ENCODE assay signal across 1 cellular context in the genomic region with DNA sequence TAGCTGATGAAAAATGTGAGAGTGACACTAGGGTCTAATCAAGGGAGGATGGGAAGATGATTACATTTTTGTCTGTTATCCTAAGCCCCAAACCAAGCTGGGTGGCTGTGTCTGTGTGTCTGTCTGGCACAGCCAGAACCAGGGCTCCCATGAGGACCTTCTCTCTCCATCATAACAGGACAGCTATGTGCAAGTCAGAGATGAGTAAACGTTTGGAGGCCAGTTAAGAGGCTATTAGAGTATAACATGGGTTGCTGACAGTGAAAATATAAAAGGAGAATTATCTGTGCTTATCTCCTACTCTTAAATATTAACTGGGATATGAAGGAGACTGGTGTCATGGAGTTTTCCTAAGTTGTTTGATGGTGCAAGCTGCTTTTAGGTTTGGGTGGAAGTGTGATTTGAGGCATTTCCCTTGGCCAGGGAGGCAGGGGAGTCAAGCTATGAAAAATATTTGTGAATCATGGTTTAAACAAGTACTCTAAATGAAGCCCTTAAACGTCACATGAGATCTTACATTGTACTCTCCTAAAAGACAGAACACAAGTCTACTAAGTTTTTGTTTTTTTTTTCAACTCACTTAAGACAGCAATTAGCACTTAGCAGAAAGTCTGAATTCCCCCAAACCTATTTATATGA.
TF ChIP-seq lines count a peak whose summit lies in the region.

No MANE protein-coding gene starts in this region.

TF ChIP-seq in IMR-90, 13 proteins besides CTCF, POLR2A, EP300 and RAD21:
- TF ChIP-seq USF2 (IDR thresholded peaks at IDR 0.05; ENCODE audit: low read depth, low read length) (no peak), SMC3 (IDR thresholded peaks at IDR 0.05; ENCODE audit: low read depth, low read length) (no peak), BHLHE40 (IDR thresholded peaks at IDR 0.05; ENCODE audit: low read depth, low read length) (no peak), FOS (IDR thresholded peaks at IDR 0.05; ENCODE audit: low read depth, low read length) (no peak), MAZ (IDR thresholded peaks at IDR 0.05; ENCODE audit: borderline replicate concordance, low read depth, low read length) (no peak), CEBPB (IDR thresholded peaks at IDR 0.05; ENCODE audit: low read depth, low read length) (no peak), RFX5 (IDR thresholded peaks at IDR 0.05; ENCODE audit: low read depth, low read length) (no peak), NFE2L2 (IDR thresholded peaks at IDR 0.05; ENCODE audit: low read depth, low read length) (no peak), RCOR1 (IDR thresholded peaks at IDR 0.05; ENCODE audit: insufficient replicate concordance, low read length) (no peak), MXI1 (IDR thresholded peaks at IDR 0.05; ENCODE audit: borderline replicate concordance, low read depth, low read length) (no peak), CHD1 (IDR thresholded peaks at IDR 0.05; ENCODE audit: low read depth, low read length) (no peak), MAFK (IDR thresholded peaks at IDR 0.05; ENCODE audit: low read depth, low read length) (no peak)
- TF ChIP-seq, protein P1, sequence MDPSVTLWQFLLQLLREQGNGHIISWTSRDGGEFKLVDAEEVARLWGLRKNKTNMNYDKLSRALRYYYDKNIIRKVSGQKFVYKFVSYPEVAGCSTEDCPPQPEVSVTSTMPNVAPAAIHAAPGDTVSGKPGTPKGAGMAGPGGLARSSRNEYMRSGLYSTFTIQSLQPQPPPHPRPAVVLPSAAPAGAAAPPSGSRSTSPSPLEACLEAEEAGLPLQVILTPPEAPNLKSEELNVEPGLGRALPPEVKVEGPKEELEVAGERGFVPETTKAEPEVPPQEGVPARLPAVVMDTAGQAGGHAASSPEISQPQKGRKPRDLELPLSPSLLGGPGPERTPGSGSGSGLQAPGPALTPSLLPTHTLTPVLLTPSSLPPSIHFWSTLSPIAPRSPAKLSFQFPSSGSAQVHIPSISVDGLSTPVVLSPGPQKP (IDR thresholded peaks at IDR 0.05; ENCODE audit: borderline replicate concordance, low read depth, low read length): no peak
TF ChIP-seq in IMR-90: peak in this region for 0.
